Comparison of ENCODE assay signal across 8 cellular contexts in genomic region chr6:147389463-147389862, GRCh38.
"Had no signal": no experiment of that assay in that cellular context is flagged by ENCODE, and none has a peak within 500 bp of the region (broad histone marks: within the 10 kb centered on the region; RNA-seq: fewer than 3 reads in every experiment).

No MANE protein-coding gene starts in this region.

- H3K4me2 ChIP-seq: GM23338 had no signal

- FAIRE-seq: H1, H54, HTR-8/SVneo had no signal

- DNase-seq: H9, HCEC 1CT, IMR-90, KBM-7 had no signal

- ATAC-seq: GM23338 had no signal

- H3K4me3 ChIP-seq: GM23338 had no signal

- H2AFZ ChIP-seq: GM23338 had no signal
